In the genomic region with DNA sequence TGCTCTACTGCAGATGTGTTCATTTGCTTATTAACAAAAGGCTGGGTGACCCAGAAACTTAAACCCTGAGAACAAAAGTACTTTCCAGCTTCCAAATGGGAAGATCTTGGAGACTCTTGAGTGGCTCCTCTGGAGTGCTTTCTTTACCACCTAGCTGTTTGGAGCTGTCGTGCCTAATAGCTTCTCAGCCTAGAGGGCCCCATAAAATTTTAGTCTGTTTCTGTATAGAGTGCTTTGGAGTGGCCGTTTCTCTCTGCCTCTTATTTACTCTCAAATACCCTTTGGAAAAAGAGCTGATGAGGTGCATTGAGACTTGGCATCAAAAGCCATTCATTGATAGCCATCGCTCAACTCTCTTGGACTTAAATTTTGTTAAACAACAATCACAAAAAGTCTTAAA, we compare ENCODE assay signal across 2 cellular contexts.
TF ChIP-seq lines count a peak whose summit lies in the region.

No MANE protein-coding gene starts in this region.

TF ChIP-seq in A549, 52 proteins besides CTCF, POLR2A, EP300 and RAD21:
- TF ChIP-seq PHF8 (IDR thresholded peaks at IDR 0.05; ENCODE audit: borderline replicate concordance, low read depth) (no peak), HOXA7 (CRISPR knock-in tag; IDR thresholded peaks at IDR 0.05) (no peak), SREBF2 (IDR thresholded peaks at IDR 0.05) (no peak), BHLHE40 (IDR thresholded peaks at IDR 0.05; ENCODE audit: low read depth, low read length) (no peak), ZC3H11A (IDR thresholded peaks at IDR 0.05) (no peak), RCOR1 (IDR thresholded peaks at IDR 0.05; ENCODE audit: low read depth, low read length) (no peak), RNF2 (IDR thresholded peaks at IDR 0.05; ENCODE audit: borderline replicate concordance, low read depth) (no peak), TFCP2L1 (CRISPR knock-in tag; IDR thresholded peaks at IDR 0.05) (no peak), CEBPB (IDR thresholded peaks at IDR 0.05) (no peak), TP53 (CRISPR knock-in tag; IDR thresholded peaks at IDR 0.05) (no peak), MAFK (IDR thresholded peaks at IDR 0.05; ENCODE audit: partially characterized antibody) (no peak), EHF (CRISPR knock-in tag; IDR thresholded peaks at IDR 0.05) (no peak), POLR2AphosphoS2 (conservative IDR thresholded peaks at IDR 0.05; ENCODE audit: low read length) (no peak)
- TF ChIP-seq, protein P1, sequence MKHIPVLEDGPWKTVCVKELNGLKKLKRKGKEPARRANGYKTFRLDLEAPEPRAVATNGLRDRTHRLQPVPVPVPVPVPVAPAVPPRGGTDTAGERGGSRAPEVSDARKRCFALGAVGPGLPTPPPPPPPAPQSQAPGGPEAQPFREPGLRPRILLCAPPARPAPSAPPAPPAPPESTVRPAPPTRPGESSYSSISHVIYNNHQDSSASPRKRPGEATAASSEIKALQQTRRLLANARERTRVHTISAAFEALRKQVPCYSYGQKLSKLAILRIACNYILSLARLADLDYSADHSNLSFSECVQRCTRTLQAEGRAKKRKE (CRISPR knock-in tag; IDR thresholded peaks at IDR 0.05; ENCODE audit: low read depth) = no peak

TF ChIP-seq in GM23338, 12 proteins besides CTCF, POLR2A, EP300 and RAD21:
- TF ChIP-seq NANOG (IDR thresholded peaks at IDR 0.05; ENCODE audit: borderline replicate concordance) (no peak), JUNB (IDR thresholded peaks at IDR 0.05; ENCODE audit: unreplicated experiment) (no peak), CREB1 (CRISPR knock-in tag; IDR thresholded peaks at IDR 0.05; ENCODE audit: low read depth) (no peak), EZH2phosphoT487 (IDR thresholded peaks at IDR 0.05; ENCODE audit: unreplicated experiment) (no peak), EZH2 (IDR thresholded peaks at IDR 0.05; ENCODE audit: low read depth, unreplicated experiment) (no peak), ZNF331 (CRISPR knock-in tag; IDR thresholded peaks at IDR 0.05; ENCODE audit: low read depth) (no peak), ZNF114 (CRISPR knock-in tag; IDR thresholded peaks at IDR 0.05) (no peak), STAT1 (IDR thresholded peaks at IDR 0.05; ENCODE audit: unreplicated experiment) (no peak), POLR2AphosphoS5 (IDR thresholded peaks at IDR 0.05; ENCODE audit: low read depth) (no peak)
- TF ChIP-seq, protein P2, sequence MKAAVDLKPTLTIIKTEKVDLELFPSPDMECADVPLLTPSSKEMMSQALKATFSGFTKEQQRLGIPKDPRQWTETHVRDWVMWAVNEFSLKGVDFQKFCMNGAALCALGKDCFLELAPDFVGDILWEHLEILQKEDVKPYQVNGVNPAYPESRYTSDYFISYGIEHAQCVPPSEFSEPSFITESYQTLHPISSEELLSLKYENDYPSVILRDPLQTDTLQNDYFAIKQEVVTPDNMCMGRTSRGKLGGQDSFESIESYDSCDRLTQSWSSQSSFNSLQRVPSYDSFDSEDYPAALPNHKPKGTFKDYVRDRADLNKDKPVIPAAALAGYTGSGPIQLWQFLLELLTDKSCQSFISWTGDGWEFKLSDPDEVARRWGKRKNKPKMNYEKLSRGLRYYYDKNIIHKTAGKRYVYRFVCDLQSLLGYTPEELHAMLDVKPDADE (IDR thresholded peaks at IDR 0.05) = no peak
- TF ChIP-seq, protein P3, sequence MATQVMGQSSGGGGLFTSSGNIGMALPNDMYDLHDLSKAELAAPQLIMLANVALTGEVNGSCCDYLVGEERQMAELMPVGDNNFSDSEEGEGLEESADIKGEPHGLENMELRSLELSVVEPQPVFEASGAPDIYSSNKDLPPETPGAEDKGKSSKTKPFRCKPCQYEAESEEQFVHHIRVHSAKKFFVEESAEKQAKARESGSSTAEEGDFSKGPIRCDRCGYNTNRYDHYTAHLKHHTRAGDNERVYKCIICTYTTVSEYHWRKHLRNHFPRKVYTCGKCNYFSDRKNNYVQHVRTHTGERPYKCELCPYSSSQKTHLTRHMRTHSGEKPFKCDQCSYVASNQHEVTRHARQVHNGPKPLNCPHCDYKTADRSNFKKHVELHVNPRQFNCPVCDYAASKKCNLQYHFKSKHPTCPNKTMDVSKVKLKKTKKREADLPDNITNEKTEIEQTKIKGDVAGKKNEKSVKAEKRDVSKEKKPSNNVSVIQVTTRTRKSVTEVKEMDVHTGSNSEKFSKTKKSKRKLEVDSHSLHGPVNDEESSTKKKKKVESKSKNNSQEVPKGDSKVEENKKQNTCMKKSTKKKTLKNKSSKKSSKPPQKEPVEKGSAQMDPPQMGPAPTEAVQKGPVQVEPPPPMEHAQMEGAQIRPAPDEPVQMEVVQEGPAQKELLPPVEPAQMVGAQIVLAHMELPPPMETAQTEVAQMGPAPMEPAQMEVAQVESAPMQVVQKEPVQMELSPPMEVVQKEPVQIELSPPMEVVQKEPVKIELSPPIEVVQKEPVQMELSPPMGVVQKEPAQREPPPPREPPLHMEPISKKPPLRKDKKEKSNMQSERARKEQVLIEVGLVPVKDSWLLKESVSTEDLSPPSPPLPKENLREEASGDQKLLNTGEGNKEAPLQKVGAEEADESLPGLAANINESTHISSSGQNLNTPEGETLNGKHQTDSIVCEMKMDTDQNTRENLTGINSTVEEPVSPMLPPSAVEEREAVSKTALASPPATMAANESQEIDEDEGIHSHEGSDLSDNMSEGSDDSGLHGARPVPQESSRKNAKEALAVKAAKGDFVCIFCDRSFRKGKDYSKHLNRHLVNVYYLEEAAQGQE (IDR thresholded peaks at IDR 0.05; ENCODE audit: unreplicated experiment) = no peak
- TF ChIP-seq, protein P4, sequence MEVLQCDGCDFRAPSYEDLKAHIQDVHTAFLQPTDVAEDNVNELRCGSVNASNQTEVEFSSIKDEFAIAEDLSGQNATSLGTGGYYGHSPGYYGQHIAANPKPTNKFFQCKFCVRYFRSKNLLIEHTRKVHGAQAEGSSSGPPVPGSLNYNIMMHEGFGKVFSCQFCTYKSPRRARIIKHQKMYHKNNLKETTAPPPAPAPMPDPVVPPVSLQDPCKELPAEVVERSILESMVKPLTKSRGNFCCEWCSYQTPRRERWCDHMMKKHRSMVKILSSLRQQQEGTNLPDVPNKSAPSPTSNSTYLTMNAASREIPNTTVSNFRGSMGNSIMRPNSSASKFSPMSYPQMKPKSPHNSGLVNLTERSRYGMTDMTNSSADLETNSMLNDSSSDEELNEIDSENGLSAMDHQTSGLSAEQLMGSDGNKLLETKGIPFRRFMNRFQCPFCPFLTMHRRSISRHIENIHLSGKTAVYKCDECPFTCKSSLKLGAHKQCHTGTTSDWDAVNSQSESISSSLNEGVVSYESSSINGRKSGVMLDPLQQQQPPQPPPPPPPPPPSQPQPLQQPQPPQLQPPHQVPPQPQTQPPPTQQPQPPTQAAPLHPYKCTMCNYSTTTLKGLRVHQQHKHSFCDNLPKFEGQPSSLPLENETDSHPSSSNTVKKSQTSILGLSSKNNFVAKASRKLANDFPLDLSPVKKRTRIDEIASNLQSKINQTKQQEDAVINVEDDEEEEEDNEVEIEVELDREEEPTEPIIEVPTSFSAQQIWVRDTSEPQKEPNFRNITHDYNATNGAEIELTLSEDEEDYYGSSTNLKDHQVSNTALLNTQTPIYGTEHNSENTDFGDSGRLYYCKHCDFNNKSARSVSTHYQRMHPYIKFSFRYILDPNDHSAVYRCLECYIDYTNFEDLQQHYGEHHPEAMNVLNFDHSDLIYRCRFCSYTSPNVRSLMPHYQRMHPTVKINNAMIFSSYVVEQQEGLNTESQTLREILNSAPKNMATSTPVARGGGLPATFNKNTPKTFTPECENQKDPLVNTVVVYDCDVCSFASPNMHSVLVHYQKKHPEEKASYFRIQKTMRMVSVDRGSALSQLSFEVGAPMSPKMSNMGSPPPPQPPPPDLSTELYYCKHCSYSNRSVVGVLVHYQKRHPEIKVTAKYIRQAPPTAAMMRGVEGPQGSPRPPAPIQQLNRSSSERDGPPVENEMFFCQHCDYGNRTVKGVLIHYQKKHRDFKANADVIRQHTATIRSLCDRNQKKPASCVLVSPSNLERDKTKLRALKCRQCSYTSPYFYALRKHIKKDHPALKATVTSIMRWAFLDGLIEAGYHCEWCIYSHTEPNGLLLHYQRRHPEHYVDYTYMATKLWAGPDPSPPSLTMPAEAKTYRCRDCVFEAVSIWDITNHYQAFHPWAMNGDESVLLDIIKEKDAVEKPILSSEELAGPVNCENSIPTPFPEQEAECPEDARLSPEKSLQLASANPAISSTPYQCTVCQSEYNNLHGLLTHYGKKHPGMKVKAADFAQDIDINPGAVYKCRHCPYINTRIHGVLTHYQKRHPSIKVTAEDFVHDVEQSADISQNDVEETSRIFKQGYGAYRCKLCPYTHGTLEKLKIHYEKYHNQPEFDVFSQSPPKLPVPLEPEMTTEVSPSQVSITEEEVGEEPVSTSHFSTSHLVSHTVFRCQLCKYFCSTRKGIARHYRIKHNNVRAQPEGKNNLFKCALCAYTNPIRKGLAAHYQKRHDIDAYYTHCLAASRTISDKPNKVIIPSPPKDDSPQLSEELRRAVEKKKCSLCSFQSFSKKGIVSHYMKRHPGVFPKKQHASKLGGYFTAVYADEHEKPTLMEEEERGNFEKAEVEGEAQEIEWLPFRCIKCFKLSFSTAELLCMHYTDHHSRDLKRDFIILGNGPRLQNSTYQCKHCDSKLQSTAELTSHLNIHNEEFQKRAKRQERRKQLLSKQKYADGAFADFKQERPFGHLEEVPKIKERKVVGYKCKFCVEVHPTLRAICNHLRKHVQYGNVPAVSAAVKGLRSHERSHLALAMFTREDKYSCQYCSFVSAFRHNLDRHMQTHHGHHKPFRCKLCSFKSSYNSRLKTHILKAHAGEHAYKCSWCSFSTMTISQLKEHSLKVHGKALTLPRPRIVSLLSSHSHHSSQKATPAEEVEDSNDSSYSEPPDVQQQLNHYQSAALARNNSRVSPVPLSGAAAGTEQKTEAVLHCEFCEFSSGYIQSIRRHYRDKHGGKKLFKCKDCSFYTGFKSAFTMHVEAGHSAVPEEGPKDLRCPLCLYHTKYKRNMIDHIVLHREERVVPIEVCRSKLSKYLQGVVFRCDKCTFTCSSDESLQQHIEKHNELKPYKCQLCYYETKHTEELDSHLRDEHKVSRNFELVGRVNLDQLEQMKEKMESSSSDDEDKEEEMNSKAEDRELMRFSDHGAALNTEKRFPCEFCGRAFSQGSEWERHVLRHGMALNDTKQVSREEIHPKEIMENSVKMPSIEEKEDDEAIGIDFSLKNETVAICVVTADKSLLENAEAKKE (CRISPR knock-in tag; IDR thresholded peaks at IDR 0.05) = no peak
TF ChIP-seq in GM23338: peak in this region for 0.
